Comparison of ENCODE assay signal across 11 cellular contexts in genomic region chr10:74640134-74640533, GRCh38.
A peak's percentile ranks its signal among the peaks of the same experiment; 100 is the strongest.
DNase-seq lines count a peak whose midpoint lies in the region; ATAC-seq and TF ChIP-seq lines count a peak whose summit lies in the region.
"Had no signal": no experiment of that assay in that cellular context is flagged by ENCODE, and none has a peak within 500 bp of the region (broad histone marks: within the 10 kb centered on the region; RNA-seq: fewer than 3 reads in every experiment).

No MANE protein-coding gene starts in this region.

- H3K36me3 ChIP-seq in endodermal cell (ENCODE audit: control insufficient read depth, insufficient read depth, low read length), result no peaks in the 10 kb centered on the region
- no peaks in the 10 kb centered on the region for H3K36me3 ChIP-seq in body of pancreas (replicated peaks in 1 of 2; ENCODE audit: insufficient read depth in 1 of 2, low read depth in 2 of 2)

- H3K4me1 ChIP-seq in endodermal cell (ENCODE audit: control insufficient read depth, insufficient read depth, low read length) (no peaks in the 10 kb centered on the region), body of pancreas (no peaks in the 10 kb centered on the region)

- no peaks in the 10 kb centered on the region for H3K27me3 Mint-ChIP-seq in endodermal cell (ENCODE audit: insufficient read depth)
- H3K27me3 Mint-ChIP-seq: activated naive CD8-positive, alpha-beta T cell treated with anti-CD3 and anti-CD28 coated beads, Interleukin-2, amount 50 U/mL, for 24 hours; type B pancreatic cell had no signal

- H3K27me3 ChIP-seq in endodermal cell (ENCODE audit: control insufficient read depth, insufficient read depth, low read length, poor library complexity, severe bottlenecking), result no peaks in the 10 kb centered on the region
- no peaks in the 10 kb centered on the region for H3K27me3 ChIP-seq in dorsolateral prefrontal cortex
- no peaks in the 10 kb centered on the region for H3K27me3 ChIP-seq in body of pancreas

- no peak for TF ChIP-seq CTCF in endodermal cell (conservative IDR thresholded peaks at IDR 0.05)
- TF ChIP-seq CTCF in dorsolateral prefrontal cortex (IDR thresholded peaks at IDR 0.05 in 54 of 56, conservative IDR thresholded peaks at IDR 0.05 in 2 of 56; ENCODE audit: low read depth in 1 of 56, partially characterized antibody in 56 of 56), result no peak
- TF ChIP-seq CTCF in body of pancreas (IDR thresholded peaks at IDR 0.05), result no peak

- DNase-seq in NCI-H1417 (lab: John Stamatoyannopoulos, UW) (peak in 2 of 3 experiments; percentile 20 to 41), NCI-H1417 treated with DMSO at 0.1 percent for 48 hours (lab: John Stamatoyannopoulos, UW) (no peak), NCI-H2107 (lab: John Stamatoyannopoulos, UW) (peak; percentile 48), endodermal cell (no peak), skeletal muscle cell (ENCODE audit: low read depth) (peak; percentile 2), dorsolateral prefrontal cortex (no peak), body of pancreas (no peak)
- DNase-seq in activated effector memory CD4-positive, alpha-beta T cell treated with anti-CD3 and anti-CD28 coated beads, Interleukin-2, amount 50 U/mL, for 16 hours, result no peak
- DNase-seq: 8988T; activated naive CD8-positive, alpha-beta T cell treated with anti-CD3 and anti-CD28 coated beads, Interleukin-2, amount 50 U/mL, for 24 hours had no signal

- peak overlapping the region; percentile 21 for H3K27ac ChIP-seq in endodermal cell (ENCODE audit: low read depth, low read length)
- no peak overlapping the region for H3K27ac ChIP-seq in dorsolateral prefrontal cortex
- no peak overlapping the region for H3K27ac ChIP-seq in body of pancreas

- TF ChIP-seq POLR2A in body of pancreas (IDR thresholded peaks at IDR 0.05), result no peak

- H3K4me3 Mint-ChIP-seq in endodermal cell, result no peak overlapping the region
- H3K4me3 Mint-ChIP-seq: activated naive CD8-positive, alpha-beta T cell treated with anti-CD3 and anti-CD28 coated beads, Interleukin-2, amount 50 U/mL, for 24 hours; type B pancreatic cell had no signal

- ATAC-seq in body of pancreas, result no peak
- ATAC-seq: activated naive CD8-positive, alpha-beta T cell treated with anti-CD3 and anti-CD28 coated beads, Interleukin-2, amount 50 U/mL, for 24 hours had no signal

- peaks cover 3% of the 10 kb centered on the region for H3K4me1 Mint-ChIP-seq in endodermal cell
- H3K4me1 Mint-ChIP-seq: activated naive CD8-positive, alpha-beta T cell treated with anti-CD3 and anti-CD28 coated beads, Interleukin-2, amount 50 U/mL, for 24 hours had no signal

- H3K9me3 ChIP-seq in endodermal cell (ENCODE audit: control insufficient read depth, low read length) (peaks cover 19% of the 10 kb centered on the region), body of pancreas (no peaks in the 10 kb centered on the region)

- peaks cover 3% of the 10 kb centered on the region for H3K36me3 Mint-ChIP-seq in endodermal cell (ENCODE audit: low read depth)

- no peak overlapping the region for H3K4me3 ChIP-seq in endodermal cell (ENCODE audit: low read length)
- no peak overlapping the region for H3K4me3 ChIP-seq in skeletal muscle cell (ENCODE audit: low read depth, low read length)
- no peak overlapping the region for H3K4me3 ChIP-seq in dorsolateral prefrontal cortex
- H3K4me3 ChIP-seq in body of pancreas, result no peak overlapping the region

- peak overlapping the region; percentile 6 for H3K27ac Mint-ChIP-seq in endodermal cell
- H3K27ac Mint-ChIP-seq: activated naive CD8-positive, alpha-beta T cell treated with anti-CD3 and anti-CD28 coated beads, Interleukin-2, amount 50 U/mL, for 24 hours; type B pancreatic cell had no signal

- H3K9ac ChIP-seq in endodermal cell (ENCODE audit: extremely low read depth, low read length, poor library complexity, severe bottlenecking), result no peak overlapping the region

- intact Hi-C loops in dorsolateral prefrontal cortex (cut with DNase I) (no loop called here), body of pancreas (cut with DNase I) (no loop called here)

- H3K9me3 Mint-ChIP-seq in endodermal cell, result peaks cover 16% of the 10 kb centered on the region

- 73 to 74% methylated on average over 2 to 3 of the region's 3 CpGs for WGBS in endodermal cell (ENCODE audit: insufficient coverage in 1 of 2, insufficient read length in 1 of 2), 2 experiments
- WGBS in body of pancreas, 2 donors, result 80 to 81% methylated on average over 3 of the region's 3 CpGs

Comparison
In these comparisons a context has a peak if more than half of its experiments do, and no peak if none do; other contexts are left out.
1. DNase-seq: peak in NCI-H1417 (2 of 3), NCI-H2107 (single experiment) and skeletal muscle cell (single experiment); none in NCI-H1417 treated with DMSO at 0.1 percent for 48 hours (single experiment), endodermal cell (single experiment), activated effector memory CD4-positive, alpha-beta T cell treated with anti-CD3 and anti-CD28 coated beads, Interleukin-2, amount 50 U/mL, for 16 hours (single experiment), dorsolateral prefrontal cortex (0 of 10) and body of pancreas (0 of 4).